In genomic region chr6:32860674-32861073, GRCh38 we compare ENCODE assay signal across 15 cellular contexts. TPM values are rescaled to one million over a fixed set of nuclear protein-coding genes. Genes with fewer than 3 reads are reported as not detected.
DNase-seq lines count a peak whose midpoint lies in the region; ATAC-seq and TF ChIP-seq lines count a peak whose summit lies in the region.
"Had no signal": no experiment of that assay in that cellular context is flagged by ENCODE, and none has a peak within 500 bp of the region (broad histone marks: within the 10 kb centered on the region; RNA-seq: fewer than 3 reads in every experiment).

No MANE protein-coding gene starts in this region.

- H3K9me3 Mint-ChIP-seq in activated CD8-positive, alpha-beta T cell treated with anti-CD3 and anti-CD28 coated beads for 36 hours, result no peaks in the 10 kb centered on the region
- no peaks in the 10 kb centered on the region for H3K9me3 Mint-ChIP-seq in activated CD8-positive, alpha-beta T cell treated with anti-CD3 and anti-CD28 coated beads, Interleukin-2, amount 10 ng/mL, durations not matched to agents 7 days and 5 days (ENCODE audit: insufficient read depth)
- no peaks in the 10 kb centered on the region for H3K9me3 Mint-ChIP-seq in central memory CD8-positive, alpha-beta T cell
- H3K9me3 Mint-ChIP-seq in stimulated activated effector memory CD8-positive, alpha-beta T cell treated with anti-CD3 and anti-CD28 coated beads, Interleukin-12 subunit alpha, Interleukin-12 subunit beta, amount 100 ng/mL, for 72 hours, result no peaks in the 10 kb centered on the region
- H3K9me3 Mint-ChIP-seq: brain had no signal

- H3K36me3 Mint-ChIP-seq in activated CD8-positive, alpha-beta T cell treated with anti-CD3 and anti-CD28 coated beads for 36 hours (ENCODE audit: low read depth), result peaks cover 49% of the 10 kb centered on the region
- peaks cover 69% of the 10 kb centered on the region for H3K36me3 Mint-ChIP-seq in activated CD8-positive, alpha-beta T cell treated with anti-CD3 and anti-CD28 coated beads, Interleukin-2, amount 10 ng/mL, durations not matched to agents 7 days and 5 days (ENCODE audit: low read depth)
- H3K36me3 Mint-ChIP-seq in central memory CD8-positive, alpha-beta T cell (ENCODE audit: insufficient read depth), result peaks cover 57% of the 10 kb centered on the region
- H3K36me3 Mint-ChIP-seq in stimulated activated effector memory CD8-positive, alpha-beta T cell treated with anti-CD3 and anti-CD28 coated beads, Interleukin-12 subunit alpha, Interleukin-12 subunit beta, amount 100 ng/mL, for 72 hours, result peaks cover 82% of the 10 kb centered on the region
- H3K36me3 Mint-ChIP-seq: brain had no signal

- no peak for ATAC-seq in activated CD8-positive, alpha-beta T cell treated with anti-CD3 and anti-CD28 coated beads for 36 hours
- ATAC-seq in activated CD8-positive, alpha-beta T cell treated with anti-CD3 and anti-CD28 coated beads, Interleukin-2, amount 10 ng/mL, durations not matched to agents 7 days and 5 days, result no peak
- ATAC-seq in central memory CD8-positive, alpha-beta T cell (replicated peaks; ENCODE audit: extremely low read depth, poor library complexity, severe bottlenecking), result no peak
- ATAC-seq in stimulated activated effector memory CD8-positive, alpha-beta T cell treated with anti-CD3 and anti-CD28 coated beads, Interleukin-12 subunit alpha, Interleukin-12 subunit beta, amount 100 ng/mL, for 72 hours, result no peak
- ATAC-seq in GM19452 (IDR thresholded peaks at IDR 0.05; ENCODE audit: unreplicated experiment), result no peak
- ATAC-seq in HG03175 (IDR thresholded peaks at IDR 0.05; ENCODE audit: unreplicated experiment), result no peak

- no peaks in the 10 kb centered on the region for H3K27me3 Mint-ChIP-seq in activated CD8-positive, alpha-beta T cell treated with anti-CD3 and anti-CD28 coated beads for 36 hours
- H3K27me3 Mint-ChIP-seq in activated CD8-positive, alpha-beta T cell treated with anti-CD3 and anti-CD28 coated beads, Interleukin-2, amount 10 ng/mL, durations not matched to agents 7 days and 5 days (ENCODE audit: low read depth), result no peaks in the 10 kb centered on the region
- no peaks in the 10 kb centered on the region for H3K27me3 Mint-ChIP-seq in central memory CD8-positive, alpha-beta T cell

- H3K27ac ChIP-seq in RWPE1, result peak overlapping the region; percentile 49; the same call in 1 of the 2 replicates
- H3K27ac ChIP-seq: ovary had no signal

- intact Hi-C loops in activated CD8-positive, alpha-beta T cell treated with anti-CD3 and anti-CD28 coated beads for 36 hours (cut with micrococcal nuclease), result no loop called here

- TF ChIP-seq CTCF in activated CD8-positive, alpha-beta T cell treated with anti-CD3 and anti-CD28 coated beads for 36 hours (IDR thresholded peaks at IDR 0.05), result no peak
- TF ChIP-seq CTCF in RWPE1 (conservative IDR thresholded peaks at IDR 0.05; ENCODE audit: low read depth), result no peak

- CTCF ChIA-PET in activated CD8-positive, alpha-beta T cell treated with anti-CD3 and anti-CD28 coated beads for 36 hours (lab: Charles Lee), result interaction anchor here (1.0 to 12.3 kb wide), 4 partner anchors 7 to 124 kb away, joined by 3 to 400 read pairs (median 18); partner anchors contain the start of genes HLA-DMA, PSMB8 and TAP2
- CTCF ChIA-PET in activated CD8-positive, alpha-beta T cell treated with anti-CD3 and anti-CD28 coated beads, Interleukin-2, amount 10 ng/mL, durations not matched to agents 7 days and 5 days (lab: Charles Lee), result interaction anchor here (8.0 to 9.6 kb wide), 2 partner anchors 7 to 21 kb away, joined by 236 to 400 read pairs; partner anchors contain the start of gene TAP2
- CTCF ChIA-PET in RWPE1 (lab: Yijun Ruan, JAX), result interaction anchor here (1.0 to 1.6 kb wide), 3 partner anchors 8 to 22 kb away, joined by 3 to 8 read pairs (median 6); partner anchors contain the start of gene TAP2

- H3K4me1 Mint-ChIP-seq in activated CD8-positive, alpha-beta T cell treated with anti-CD3 and anti-CD28 coated beads for 36 hours (ENCODE audit: low read depth), result peaks cover 51% of the 10 kb centered on the region
- H3K4me1 Mint-ChIP-seq in activated CD8-positive, alpha-beta T cell treated with anti-CD3 and anti-CD28 coated beads, Interleukin-2, amount 10 ng/mL, durations not matched to agents 7 days and 5 days (ENCODE audit: low read depth), result peaks cover 51% of the 10 kb centered on the region
- peaks cover 49% of the 10 kb centered on the region for H3K4me1 Mint-ChIP-seq in central memory CD8-positive, alpha-beta T cell
- H3K4me1 Mint-ChIP-seq in stimulated activated effector memory CD8-positive, alpha-beta T cell treated with anti-CD3 and anti-CD28 coated beads, Interleukin-12 subunit alpha, Interleukin-12 subunit beta, amount 100 ng/mL, for 72 hours, result peaks cover 54% of the 10 kb centered on the region
- H3K4me1 Mint-ChIP-seq: brain had no signal

- POLR2A ChIA-PET in activated CD8-positive, alpha-beta T cell treated with anti-CD3 and anti-CD28 coated beads for 36 hours (lab: Charles Lee), result interaction anchor here (1.2 to 8.1 kb wide), 5 partner anchors 19 to 111 kb away, joined by 4 to 458 read pairs (median 13); partner anchors contain the start of genes BRD2, PSMB8 and TAP2
- POLR2A ChIA-PET in activated CD8-positive, alpha-beta T cell treated with anti-CD3 and anti-CD28 coated beads, Interleukin-2, amount 10 ng/mL, durations not matched to agents 7 days and 5 days (lab: Charles Lee), result interaction anchor here (9.1 kb wide), 1 partner anchor 19 kb away, joined by 812 read pairs; the partner anchor contains the start of genes PSMB8 and TAP2
- POLR2A ChIA-PET in RWPE1 (lab: Yijun Ruan, JAX; ENCODE audit: low non-redundant PET), result no interaction called here

- no peak overlapping the region for H3K4me3 Mint-ChIP-seq in activated CD8-positive, alpha-beta T cell treated with anti-CD3 and anti-CD28 coated beads for 36 hours
- no peak overlapping the region for H3K4me3 Mint-ChIP-seq in activated CD8-positive, alpha-beta T cell treated with anti-CD3 and anti-CD28 coated beads, Interleukin-2, amount 10 ng/mL, durations not matched to agents 7 days and 5 days
- no peak overlapping the region for H3K4me3 Mint-ChIP-seq in central memory CD8-positive, alpha-beta T cell
- no peak overlapping the region for H3K4me3 Mint-ChIP-seq in stimulated activated effector memory CD8-positive, alpha-beta T cell treated with anti-CD3 and anti-CD28 coated beads, Interleukin-12 subunit alpha, Interleukin-12 subunit beta, amount 100 ng/mL, for 72 hours
- H3K4me3 Mint-ChIP-seq: brain had no signal

- DNase-seq in activated CD8-positive, alpha-beta T cell treated with anti-CD3 and anti-CD28 coated beads for 36 hours, result no peak
- DNase-seq in activated CD8-positive, alpha-beta T cell treated with anti-CD3 and anti-CD28 coated beads, Interleukin-2, amount 10 ng/mL, durations not matched to agents 7 days and 5 days, result no peak
- no peak for DNase-seq in RWPE1 (ENCODE audit: low spot score)
- DNase-seq in central memory CD8-positive, alpha-beta T cell (ENCODE audit: low spot score in 2 of 2), result no peak
- no peak for DNase-seq in stimulated activated effector memory CD8-positive, alpha-beta T cell treated with anti-CD3 and anti-CD28 coated beads, Interleukin-12 subunit alpha, Interleukin-12 subunit beta, amount 100 ng/mL, for 72 hours (ENCODE audit: low spot score in 2 of 2)
- no peak for DNase-seq in NCI-H82 treated with DMSO at 0.1 percent for 48 hours (lab: John Stamatoyannopoulos, UW; ENCODE audit: unreplicated experiment)
- DNase-seq: effector CD4-positive, alpha-beta T cell; GF-D8; MV-4-11; NCI-H2171 had no signal

- H3K27ac Mint-ChIP-seq in activated CD8-positive, alpha-beta T cell treated with anti-CD3 and anti-CD28 coated beads for 36 hours, result peak overlapping the region; percentile 83
- H3K27ac Mint-ChIP-seq in activated CD8-positive, alpha-beta T cell treated with anti-CD3 and anti-CD28 coated beads, Interleukin-2, amount 10 ng/mL, durations not matched to agents 7 days and 5 days, result no peak overlapping the region
- H3K27ac Mint-ChIP-seq in central memory CD8-positive, alpha-beta T cell (ENCODE audit: low read depth), result peak overlapping the region; percentile 10
- H3K27ac Mint-ChIP-seq in stimulated activated effector memory CD8-positive, alpha-beta T cell treated with anti-CD3 and anti-CD28 coated beads, Interleukin-12 subunit alpha, Interleukin-12 subunit beta, amount 100 ng/mL, for 72 hours, result peak overlapping the region; percentile 75
- H3K27ac Mint-ChIP-seq: brain had no signal

RNA-seq across cellular contexts. Expression of gene PSMB9, which starts 6.7 kb away (rescaled TPM):
- 100 to 1,000 TPM; 219 to 229 TPM for total RNA-seq in activated CD8-positive, alpha-beta T cell treated with anti-CD3 and anti-CD28 coated beads for 36 hours
- total RNA-seq in activated CD8-positive, alpha-beta T cell treated with anti-CD3 and anti-CD28 coated beads, Interleukin-2, amount 10 ng/mL, durations not matched to agents 7 days and 5 days, result 100 to 1,000 TPM; 319 to 325 TPM

RNA-seq across cellular contexts. Expression of gene TAP1, which starts 7.2 kb away (rescaled TPM):
- total RNA-seq in activated CD8-positive, alpha-beta T cell treated with anti-CD3 and anti-CD28 coated beads for 36 hours, result 100 to 1,000 TPM; 210 to 211 TPM
- total RNA-seq in activated CD8-positive, alpha-beta T cell treated with anti-CD3 and anti-CD28 coated beads, Interleukin-2, amount 10 ng/mL, durations not matched to agents 7 days and 5 days, result 100 to 1,000 TPM; 319 to 328 TPM

RNA-seq across cellular contexts. Expression of gene PSMB8, which starts 16.8 kb away (rescaled TPM):
- 100 to 1,000 TPM; 370 to 371 TPM for total RNA-seq in activated CD8-positive, alpha-beta T cell treated with anti-CD3 and anti-CD28 coated beads for 36 hours
- total RNA-seq in activated CD8-positive, alpha-beta T cell treated with anti-CD3 and anti-CD28 coated beads, Interleukin-2, amount 10 ng/mL, durations not matched to agents 7 days and 5 days, result 100 to 1,000 TPM; 385 to 397 TPM

RNA-seq across cellular contexts. Expression of gene TAP2, which starts 22.1 kb away (rescaled TPM):
- total RNA-seq in activated CD8-positive, alpha-beta T cell treated with anti-CD3 and anti-CD28 coated beads for 36 hours, result 100 to 1,000 TPM; 110 to 113 TPM
- 100 to 1,000 TPM; 145 to 159 TPM for total RNA-seq in activated CD8-positive, alpha-beta T cell treated with anti-CD3 and anti-CD28 coated beads, Interleukin-2, amount 10 ng/mL, durations not matched to agents 7 days and 5 days

RNA-seq across cellular contexts. Expression of gene HLA-DOB, which starts 43.9 kb away (rescaled TPM):
- 10 to 100 TPM; 10.2 to 11.6 TPM for total RNA-seq in activated CD8-positive, alpha-beta T cell treated with anti-CD3 and anti-CD28 coated beads for 36 hours
- total RNA-seq in activated CD8-positive, alpha-beta T cell treated with anti-CD3 and anti-CD28 coated beads, Interleukin-2, amount 10 ng/mL, durations not matched to agents 7 days and 5 days, result 10 to 100 TPM; 15.6 to 17.0 TPM
- total RNA-seq: SK-MEL-5 had no signal
